12 cellular contexts compared by ENCODE assay signal in genomic region chr1:116561563-116561962, GRCh38.
"Had no signal": no experiment of that assay in that cellular context is flagged by ENCODE, and none has a peak within 500 bp of the region (broad histone marks: within the 10 kb centered on the region; RNA-seq: fewer than 3 reads in every experiment).

No MANE protein-coding gene starts in this region.

- H3K9me3 ChIP-seq: adrenal gland, left lung had no signal

- H3K4me3 ChIP-seq: adrenal gland, coronary artery, heart right ventricle, left lung had no signal

- H3K4me3 Mint-ChIP-seq: activated CD8-positive, alpha-beta T cell treated with anti-CD3 and anti-CD28 coated beads, Interleukin-2, amount 10 ng/mL, durations not matched to agents 7 days and 5 days had no signal

- H3K27ac ChIP-seq: adrenal gland, coronary artery, heart right ventricle had no signal

- H3K27me3 ChIP-seq: adrenal gland, heart right ventricle, left lung had no signal

- DNase-seq: activated CD8-positive, alpha-beta T cell treated with anti-CD3 and anti-CD28 coated beads, Interleukin-2, amount 10 ng/mL, durations not matched to agents 7 days and 5 days; activated naive CD4-positive, alpha-beta T cell treated with anti-CD3 and anti-CD28 coated beads, Interleukin-2, amount 50 U/mL, for 16 hours; adrenal gland; effector CD4-positive, alpha-beta T cell; heart right ventricle; left lung; mesenchymal stem cell; stimulated activated CD4-positive, alpha-beta T cell treated with anti-CD3 and anti-CD28 coated beads, Interleukin-15, amount 100 ng/mL, for 24 hours; stimulated activated CD4-positive, alpha-beta T cell treated with anti-CD3 and anti-CD28 coated beads, Interleukin-4, amount 100 ng/mL, for 4 hours; substantia nigra; trophoblast cell had no signal

- ATAC-seq: activated CD8-positive, alpha-beta T cell treated with anti-CD3 and anti-CD28 coated beads, Interleukin-2, amount 10 ng/mL, durations not matched to agents 7 days and 5 days; heart right ventricle; left lung had no signal

- H3K36me3 ChIP-seq: adrenal gland, left lung had no signal
